In genomic region chr1:19311931-19312781, GRCh38 we compare ENCODE assay signal across 1 cellular context.
TF ChIP-seq lines count a peak whose summit lies in the region.

TSS of gene AKR7A2 (minus strand) at chr1:19312144. CDS start at chr1:19312124, 20 bp downstream.
TSS of gene SLC66A1 (plus strand) at chr1:19312326. CDS start at chr1:19317678, 5,352 bp downstream.

TF ChIP-seq in HEK293, 187 proteins besides CTCF, POLR2A, EP300 and RAD21 (continued from another document):
- TF ChIP-seq TCF7L2 (IDR thresholded peaks at IDR 0.05; ENCODE audit: borderline replicate concordance, low read depth, low read length), result no peak
- TF ChIP-seq REST (tag by site-specific recombination; IDR thresholded peaks at IDR 0.05), result 0 out of 2 replicates have a peak, but pooled peaks have one; percentile 14
- no peak for TF ChIP-seq ZNF645 (tag by site-specific recombination; IDR thresholded peaks at IDR 0.05)
- TF ChIP-seq BCL11A (tag by site-specific recombination; IDR thresholded peaks at IDR 0.05; ENCODE audit: low read depth), result peak; percentile 31
- TF ChIP-seq ZNF280C (tag by site-specific recombination; IDR thresholded peaks at IDR 0.05), result no peak
